In the genomic region with DNA sequence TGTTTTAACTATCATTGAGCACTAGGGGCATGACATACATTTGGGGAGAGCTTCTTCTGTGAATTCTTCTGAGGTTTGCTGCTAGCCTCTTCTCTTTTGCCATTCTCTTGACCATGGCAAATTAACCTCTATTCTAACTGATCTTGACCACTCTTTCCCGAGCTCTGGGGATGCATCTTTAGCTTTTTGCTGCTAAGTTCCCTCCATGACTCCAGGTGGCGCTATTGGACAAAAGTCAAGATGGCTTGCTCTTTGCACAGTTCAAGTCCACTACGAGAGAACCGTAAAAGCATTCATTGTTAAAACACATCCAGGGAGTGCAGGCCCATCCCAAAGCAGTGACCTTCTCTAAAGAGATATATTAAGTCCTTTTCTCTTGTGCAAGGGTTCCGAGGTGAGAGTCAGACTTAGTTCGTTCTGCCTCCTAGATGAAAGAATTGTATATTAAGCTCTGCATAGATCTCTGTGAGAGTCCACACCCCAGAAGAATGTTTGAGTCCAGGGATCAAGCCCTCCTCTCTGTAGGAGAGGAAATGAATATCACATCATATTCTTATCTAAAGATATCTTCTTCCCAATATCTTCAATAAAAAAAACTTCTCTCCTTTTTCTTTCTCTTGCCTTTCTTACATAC, we compare ENCODE assay signal across 10 cellular contexts.
A peak's percentile ranks its signal among the peaks of the same experiment; 100 is the strongest.
DNase-seq lines count a peak whose midpoint lies in the region; ATAC-seq lines count a peak whose summit lies in the region.
"Had no signal": no experiment of that assay in that cellular context is flagged by ENCODE, and none has a peak within 500 bp of the region (broad histone marks: within the 10 kb centered on the region; RNA-seq: fewer than 3 reads in every experiment).

No MANE protein-coding gene starts in this region.

- H3K4me1 ChIP-seq in mesenchymal stem cell (ENCODE audit: control insufficient read depth, insufficient read depth, low read depth, low read length): peaks cover 12% of the 10 kb centered on the region

- no peak overlapping the region for H3K27ac ChIP-seq in mesenchymal stem cell (ENCODE audit: low read length, poor library complexity, severe bottlenecking)

- H2AK5ac ChIP-seq in mesenchymal stem cell (ENCODE audit: low read length, severe bottlenecking): no peak overlapping the region

- no peak overlapping the region for H3K4me3 Mint-ChIP-seq in activated CD4-positive, alpha-beta T cell treated with anti-CD3 and anti-CD28 coated beads, Interleukin-2, amount 10 ng/mL, durations not matched to agents 24 days and 14 days
- H3K4me3 Mint-ChIP-seq in stimulated activated effector memory CD8-positive, alpha-beta T cell treated with anti-CD3 and anti-CD28 coated beads, Interleukin-12 subunit alpha, Interleukin-12 subunit beta, amount 100 ng/mL, for 72 hours: no peak overlapping the region
- H3K4me3 Mint-ChIP-seq: activated naive CD8-positive, alpha-beta T cell treated with anti-CD3 and anti-CD28 coated beads, Interleukin-2, amount 10 ng/mL, durations not matched to agents 7 days and 5 days; CD4-positive, CD25-positive, alpha-beta regulatory T cell had no signal

- H2BK12ac ChIP-seq in mesenchymal stem cell (ENCODE audit: low read length in 2 of 2): no peak overlapping the region

- no peaks in the 10 kb centered on the region for H3K36me3 ChIP-seq in mesenchymal stem cell (ENCODE audit: control insufficient read depth in 1 of 2, insufficient read depth in 2 of 2, low read depth in 1 of 2, low read length in 2 of 2)

- H4K91ac ChIP-seq in mesenchymal stem cell (ENCODE audit: low read length): no peak overlapping the region

- no peak for ATAC-seq in GM18873 (IDR thresholded peaks at IDR 0.05; ENCODE audit: low FRiP score, unreplicated experiment)
- no peak for ATAC-seq in stimulated activated effector memory CD8-positive, alpha-beta T cell treated with anti-CD3 and anti-CD28 coated beads, Interleukin-12 subunit alpha, Interleukin-12 subunit beta, amount 100 ng/mL, for 72 hours

- H2AFZ ChIP-seq in mesenchymal stem cell (ENCODE audit: low read depth, low read length): no peak overlapping the region

- intact Hi-C loops in activated CD4-positive, alpha-beta T cell treated with anti-CD3 and anti-CD28 coated beads, Interleukin-2, amount 10 ng/mL, durations not matched to agents 24 days and 14 days (cut with micrococcal nuclease): loop anchor here (5.0 kb wide), 1 partner anchor 1192 kb away; no protein-coding TSS in a partner anchor

- no peak overlapping the region for H2BK5ac ChIP-seq in mesenchymal stem cell (ENCODE audit: low read depth, low read length, poor library complexity, severe bottlenecking)

- no peaks in the 10 kb centered on the region for H3K27me3 Mint-ChIP-seq in activated CD4-positive, alpha-beta T cell treated with anti-CD3 and anti-CD28 coated beads, Interleukin-2, amount 10 ng/mL, durations not matched to agents 24 days and 14 days
- H3K27me3 Mint-ChIP-seq: activated naive CD8-positive, alpha-beta T cell treated with anti-CD3 and anti-CD28 coated beads, Interleukin-2, amount 10 ng/mL, durations not matched to agents 7 days and 5 days; CD4-positive, CD25-positive, alpha-beta regulatory T cell had no signal

- no peaks in the 10 kb centered on the region for H3K9me3 ChIP-seq in mesenchymal stem cell (ENCODE audit: control insufficient read depth, low read length)

- peak; percentile 60 for DNase-seq in activated CD4-positive, alpha-beta T cell treated with anti-CD3 and anti-CD28 coated beads, Interleukin-2, amount 10 ng/mL, durations not matched to agents 24 days and 14 days
- no peak for DNase-seq in activated CD4-positive, alpha-beta T cell treated with anti-CD3 and anti-CD28 coated beads, Interleukin-2, amount 50 U/mL, for 1 hour
- DNase-seq in HT-29 (ENCODE audit: low spot score): peak; percentile 69
- DNase-seq in NCI-H774 (lab: John Stamatoyannopoulos, UW): peak; percentile 49
- DNase-seq in T47D (ENCODE audit: low read depth in 1 of 2, low spot score in 1 of 2): peak; percentile 21 to 80
- peak; percentile 61 for DNase-seq in mesenchymal stem cell
- no peak for DNase-seq in stimulated activated effector memory CD8-positive, alpha-beta T cell treated with anti-CD3 and anti-CD28 coated beads, Interleukin-12 subunit alpha, Interleukin-12 subunit beta, amount 100 ng/mL, for 72 hours (ENCODE audit: low spot score in 2 of 2)
- DNase-seq: activated naive CD8-positive, alpha-beta T cell treated with anti-CD3 and anti-CD28 coated beads, Interleukin-2, amount 10 ng/mL, durations not matched to agents 7 days and 5 days had no signal

- no peak overlapping the region for H3K4me3 ChIP-seq in mesenchymal stem cell (ENCODE audit: insufficient read depth in 1 of 2, low read depth in 1 of 2, low read length in 2 of 2)

- H3K9me3 Mint-ChIP-seq in activated CD4-positive, alpha-beta T cell treated with anti-CD3 and anti-CD28 coated beads, Interleukin-2, amount 10 ng/mL, durations not matched to agents 24 days and 14 days: no peaks in the 10 kb centered on the region
- H3K9me3 Mint-ChIP-seq in stimulated activated effector memory CD8-positive, alpha-beta T cell treated with anti-CD3 and anti-CD28 coated beads, Interleukin-12 subunit alpha, Interleukin-12 subunit beta, amount 100 ng/mL, for 72 hours: peaks cover 18% of the 10 kb centered on the region
- H3K9me3 Mint-ChIP-seq: activated naive CD8-positive, alpha-beta T cell treated with anti-CD3 and anti-CD28 coated beads, Interleukin-2, amount 10 ng/mL, durations not matched to agents 7 days and 5 days had no signal

- no peak overlapping the region for H4K8ac ChIP-seq in mesenchymal stem cell (ENCODE audit: low read length)

- in situ Hi-C loops in T47D (cut with HindIII; ENCODE audit: low pct_unique_long_range_greater_than_20kb, low sequenced_read_pairs): no loop called here

- no peak overlapping the region for H3K9ac ChIP-seq in mesenchymal stem cell (ENCODE audit: low read length)

- H3K79me1 ChIP-seq in mesenchymal stem cell (replicated peaks; ENCODE audit: low read length, poor library complexity, severe bottlenecking): no peaks in the 10 kb centered on the region

- no peaks in the 10 kb centered on the region for H3K27me3 ChIP-seq in mesenchymal stem cell (ENCODE audit: control insufficient read depth in 1 of 2, insufficient read depth in 1 of 2, low read length in 2 of 2)

- no peak overlapping the region for H3K4ac ChIP-seq in mesenchymal stem cell (ENCODE audit: low read depth in 1 of 2, low read length in 2 of 2)

- H3K18ac ChIP-seq in mesenchymal stem cell (ENCODE audit: low read depth in 1 of 2, low read length in 2 of 2): no peak overlapping the region

- 2% methylated on average over 3 of the region's 6 CpGs for WGBS in mesenchymal stem cell

- no peak overlapping the region for H3K14ac ChIP-seq in mesenchymal stem cell (ENCODE audit: low read length in 2 of 2)

- no peak overlapping the region for H3K4me2 ChIP-seq in mesenchymal stem cell (ENCODE audit: low read length, poor library complexity, severe bottlenecking)

- H3K4me1 Mint-ChIP-seq in activated CD4-positive, alpha-beta T cell treated with anti-CD3 and anti-CD28 coated beads, Interleukin-2, amount 10 ng/mL, durations not matched to agents 24 days and 14 days: no peaks in the 10 kb centered on the region
- no peaks in the 10 kb centered on the region for H3K4me1 Mint-ChIP-seq in stimulated activated effector memory CD8-positive, alpha-beta T cell treated with anti-CD3 and anti-CD28 coated beads, Interleukin-12 subunit alpha, Interleukin-12 subunit beta, amount 100 ng/mL, for 72 hours
- H3K4me1 Mint-ChIP-seq: activated naive CD8-positive, alpha-beta T cell treated with anti-CD3 and anti-CD28 coated beads, Interleukin-2, amount 10 ng/mL, durations not matched to agents 7 days and 5 days; CD4-positive, CD25-positive, alpha-beta regulatory T cell had no signal

- H3K27ac Mint-ChIP-seq in activated CD4-positive, alpha-beta T cell treated with anti-CD3 and anti-CD28 coated beads, Interleukin-2, amount 10 ng/mL, durations not matched to agents 24 days and 14 days: no peak overlapping the region
- H3K27ac Mint-ChIP-seq in stimulated activated effector memory CD8-positive, alpha-beta T cell treated with anti-CD3 and anti-CD28 coated beads, Interleukin-12 subunit alpha, Interleukin-12 subunit beta, amount 100 ng/mL, for 72 hours: no peak overlapping the region
- H3K27ac Mint-ChIP-seq: activated naive CD8-positive, alpha-beta T cell treated with anti-CD3 and anti-CD28 coated beads, Interleukin-2, amount 10 ng/mL, durations not matched to agents 7 days and 5 days; CD4-positive, CD25-positive, alpha-beta regulatory T cell had no signal

- H2BK15ac ChIP-seq in mesenchymal stem cell (ENCODE audit: low read depth, poor library complexity, severe bottlenecking): no peak overlapping the region

- H3K36me3 Mint-ChIP-seq in activated CD4-positive, alpha-beta T cell treated with anti-CD3 and anti-CD28 coated beads, Interleukin-2, amount 10 ng/mL, durations not matched to agents 24 days and 14 days (ENCODE audit: low read depth): no peaks in the 10 kb centered on the region
- no peaks in the 10 kb centered on the region for H3K36me3 Mint-ChIP-seq in stimulated activated effector memory CD8-positive, alpha-beta T cell treated with anti-CD3 and anti-CD28 coated beads, Interleukin-12 subunit alpha, Interleukin-12 subunit beta, amount 100 ng/mL, for 72 hours
- H3K36me3 Mint-ChIP-seq: activated naive CD8-positive, alpha-beta T cell treated with anti-CD3 and anti-CD28 coated beads, Interleukin-2, amount 10 ng/mL, durations not matched to agents 7 days and 5 days; CD4-positive, CD25-positive, alpha-beta regulatory T cell had no signal

- H3K23ac ChIP-seq in mesenchymal stem cell (ENCODE audit: low read length in 2 of 2): no peak overlapping the region

- H2BK120ac ChIP-seq in mesenchymal stem cell (ENCODE audit: low read depth, low read length): no peak overlapping the region

Comparison
In these comparisons a context has a peak if more than half of its experiments do, and no peak if none do; other contexts are left out.
1. DNase-seq: peak in activated CD4-positive, alpha-beta T cell treated with anti-CD3 and anti-CD28 coated beads, Interleukin-2, amount 10 ng/mL, durations not matched to agents 24 days and 14 days (single experiment), HT-29 (single experiment), NCI-H774 (single experiment), T47D (2 of 2) and mesenchymal stem cell (single experiment); none in activated CD4-positive, alpha-beta T cell treated with anti-CD3 and anti-CD28 coated beads, Interleukin-2, amount 50 U/mL, for 1 hour (single experiment) and stimulated activated effector memory CD8-positive, alpha-beta T cell treated with anti-CD3 and anti-CD28 coated beads, Interleukin-12 subunit alpha, Interleukin-12 subunit beta, amount 100 ng/mL, for 72 hours (0 of 2).